31 cellular contexts compared by ENCODE assay signal in the genomic region with DNA sequence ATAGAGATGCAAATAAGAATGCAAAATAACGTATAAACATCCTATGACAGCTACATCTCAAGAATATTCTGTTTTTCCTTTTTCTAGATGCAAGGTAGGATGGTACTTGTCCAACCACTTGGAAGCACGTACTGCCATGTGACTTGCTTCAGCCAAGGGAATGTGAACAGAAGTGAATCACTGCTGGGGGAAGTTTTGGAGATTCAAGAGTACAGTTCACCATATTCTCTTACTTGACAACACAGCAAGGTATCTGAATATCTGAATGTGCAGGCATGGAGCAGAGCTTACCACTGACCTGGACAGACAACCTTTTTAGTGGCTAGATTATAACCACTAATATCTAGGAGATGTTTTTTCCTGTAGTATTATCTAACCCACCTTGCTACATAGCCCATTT. TPM values are rescaled to one million over a fixed set of nuclear protein-coding genes. Genes with fewer than 3 reads are reported as not detected.
DNase-seq lines count a peak whose midpoint lies in the region; ATAC-seq and TF ChIP-seq lines count a peak whose summit lies in the region.
"Had no signal": no experiment of that assay in that cellular context is flagged by ENCODE, and none has a peak within 500 bp of the region (broad histone marks: within the 10 kb centered on the region; RNA-seq: fewer than 3 reads in every experiment).

No MANE protein-coding gene starts in this region.

- peaks cover 30% of the 10 kb centered on the region for H3K36me3 Mint-ChIP-seq in activated naive CD4-positive, alpha-beta T cell treated with anti-CD3 and anti-CD28 coated beads, Interleukin-2, amount 50 U/mL, for 24 hours
- peaks cover 56% of the 10 kb centered on the region for H3K36me3 Mint-ChIP-seq in activated B cell treated with CpG ODN at 0.5 μM for 24 hours (ENCODE audit: low read depth)

- TF ChIP-seq CTCF in activated B cell treated with CpG ODN at 0.5 μM for 24 hours (IDR thresholded peaks at IDR 0.05) (no peak), spleen (IDR thresholded peaks at IDR 0.05 in 8 of 11, conservative IDR thresholded peaks at IDR 0.05 in 3 of 11) (no peak)

- WGBS in spleen, 5 donors = 83 to 98% (median 92%) methylated on average over 2 of the region's 2 CpGs

- TF ChIP-seq POLR2A in spleen (IDR thresholded peaks at IDR 0.05) = no peak

- H3K27me3 Mint-ChIP-seq in activated naive CD4-positive, alpha-beta T cell treated with anti-CD3 and anti-CD28 coated beads, Interleukin-2, amount 50 U/mL, for 24 hours = no peaks in the 10 kb centered on the region
- no peaks in the 10 kb centered on the region for H3K27me3 Mint-ChIP-seq in activated B cell treated with CpG ODN at 0.5 μM for 24 hours

- no peaks in the 10 kb centered on the region for H3K9me3 Mint-ChIP-seq in activated naive CD4-positive, alpha-beta T cell treated with anti-CD3 and anti-CD28 coated beads, Interleukin-2, amount 50 U/mL, for 24 hours
- H3K9me3 Mint-ChIP-seq in activated B cell treated with CpG ODN at 0.5 μM for 24 hours = no peaks in the 10 kb centered on the region
- H3K9me3 Mint-ChIP-seq: activated T-helper 1 cell treated with anti-CD3 and anti-CD28 coated beads, Interleukin-12 subunit alpha, Interleukin-12 subunit beta, Interleukin-2, Interleukin-4 antibody, amounts not matched to agents 30 ng/mL and 10 ng/mL and 1 ng/mL, durations not matched to agents 14 hours and 24 hours and 36 hours; HFFc6; neural crest cell had no signal

- H3K9me3 ChIP-seq in skeletal muscle tissue (ENCODE audit: control insufficient read depth in 3 of 3, low read length in 3 of 3) (no peaks in the 10 kb centered on the region), spleen (no peaks in the 10 kb centered on the region)
- H3K9me3 ChIP-seq: breast epithelium, SK-N-SH, stomach, thyroid gland, uterus had no signal

- H3K9ac ChIP-seq in skeletal muscle tissue (ENCODE audit: low read depth in 1 of 3, low read length in 3 of 3) = no peak overlapping the region
- H3K9ac ChIP-seq: parathyroid adenoma, SK-N-SH had no signal

- H3K27ac Mint-ChIP-seq in activated naive CD4-positive, alpha-beta T cell treated with anti-CD3 and anti-CD28 coated beads, Interleukin-2, amount 50 U/mL, for 24 hours = peak overlapping the region; percentile 76
- peak overlapping the region; percentile 0 for H3K27ac Mint-ChIP-seq in activated B cell treated with CpG ODN at 0.5 μM for 24 hours
- H3K27ac Mint-ChIP-seq: activated T-helper 1 cell treated with anti-CD3 and anti-CD28 coated beads, Interleukin-12 subunit alpha, Interleukin-12 subunit beta, Interleukin-2, Interleukin-4 antibody, amounts not matched to agents 30 ng/mL and 10 ng/mL and 1 ng/mL, durations not matched to agents 14 hours and 24 hours and 36 hours; HFFc6 had no signal

- POLR2A ChIA-PET in activated B cell treated with CpG ODN at 0.5 μM for 24 hours (lab: Charles Lee) = no interaction called here

- no peak overlapping the region for H3K4me3 Mint-ChIP-seq in activated naive CD4-positive, alpha-beta T cell treated with anti-CD3 and anti-CD28 coated beads, Interleukin-2, amount 50 U/mL, for 24 hours
- H3K4me3 Mint-ChIP-seq in activated B cell treated with CpG ODN at 0.5 μM for 24 hours = no peak overlapping the region
- H3K4me3 Mint-ChIP-seq: activated T-helper 1 cell treated with anti-CD3 and anti-CD28 coated beads, Interleukin-12 subunit alpha, Interleukin-12 subunit beta, Interleukin-2, Interleukin-4 antibody, amounts not matched to agents 30 ng/mL and 10 ng/mL and 1 ng/mL, durations not matched to agents 14 hours and 24 hours and 36 hours; HFFc6; neural crest cell had no signal

- H3K4me1 ChIP-seq in skeletal muscle tissue (ENCODE audit: control insufficient read depth in 3 of 3, insufficient read depth in 3 of 3, low read length in 3 of 3) (peaks cover 3 to 21% (median 9%) of the 10 kb centered on the region in 3 donors), spleen (peaks cover 13 to 88% (median 36%) of the 10 kb centered on the region in 6 donors)
- H3K4me1 ChIP-seq: parathyroid adenoma, uterus had no signal

- intact Hi-C loops in activated B cell treated with CpG ODN at 0.5 μM for 24 hours (cut with micrococcal nuclease) (no loop called here), spleen (cut with DNase I; ENCODE audit: low total_unique reads) (no loop called here)

- no peak for DNase-seq in activated naive CD4-positive, alpha-beta T cell treated with Interleukin-2 at 50 U/mL for 16 hours
- DNase-seq in activated B cell treated with CpG ODN at 0.5 μM for 24 hours = no peak
- peak; percentile 35 for DNase-seq in kidney tubule cell (ENCODE audit: low spot score)
- no peak for DNase-seq in GF-D8 (lab: John Stamatoyannopoulos, UW)
- DNase-seq in 8988T = no peak
- no peak for DNase-seq in spleen
- DNase-seq: activated CD4-positive, alpha-beta T cell treated with anti-CD3 and anti-CD28 coated beads, Interleukin-2, amount 50 U/mL, for 48 hours; activated CD4-positive, CD25-positive, alpha-beta regulatory T cell treated with anti-CD3 and anti-CD28 coated beads, Interleukin-2, amount 50 U/mL, for 72 hours; activated naive CD4-positive, alpha-beta T cell treated with anti-CD3 and anti-CD28 coated beads, Interleukin-2, amount 50 U/mL, for 16 hours; amniotic stem cell; DND-41; GOT3; head of caudate nucleus; HFFc6; kidney; NCI-H1092 treated with DMSO at 0.1 percent for 48 hours; NCI-H1694 treated with DMSO at 0.1 percent for 48 hours; NCI-H446 treated with DMSO at 0.1 percent for 48 hours; right cardiac atrium; SK-N-SH; stimulated activated CD4-positive, alpha-beta T cell treated with anti-CD3 and anti-CD28 coated beads, Interleukin-12 subunit alpha, Interleukin-12 subunit beta, amount 100 ng/mL, for 4 hours; stimulated activated CD4-positive, alpha-beta T cell treated with anti-CD3 and anti-CD28 coated beads, Interleukin-2, amount 100 ng/mL, for 48 hours; stomach; thyroid gland; uterus had no signal

- H3K27ac ChIP-seq in skeletal muscle tissue (ENCODE audit: low read depth, low read length) = peak overlapping the region; percentile 78
- no peak overlapping the region for H3K27ac ChIP-seq in spleen
- H3K27ac ChIP-seq: breast epithelium, parathyroid adenoma, stomach, thyroid gland, uterus had no signal

- ATAC-seq in activated B cell treated with CpG ODN at 0.5 μM for 24 hours (ENCODE audit: low read depth) = no peak
- ATAC-seq: right cardiac atrium had no signal

- H3K4me3 ChIP-seq in skeletal muscle tissue (ENCODE audit: low read length in 3 of 3) = no peak overlapping the region
- H3K4me3 ChIP-seq in spleen = no peak overlapping the region
- H3K4me3 ChIP-seq: breast epithelium, stomach, thyroid gland, uterus had no signal

- CTCF ChIA-PET in activated B cell treated with CpG ODN at 0.5 μM for 24 hours (lab: Charles Lee) = no interaction called here

- H3K36me3 ChIP-seq in skeletal muscle tissue (ENCODE audit: control insufficient read depth in 3 of 3, insufficient read depth in 3 of 3, low read length in 3 of 3) (peaks cover 0 to 2% (median 0%) of the 10 kb centered on the region in 3 donors), spleen (peaks cover 0 to 45% (median 0%) of the 10 kb centered on the region in 6 donors)
- H3K36me3 ChIP-seq: breast epithelium, thyroid gland, uterus had no signal

- peaks cover 76% of the 10 kb centered on the region for H3K4me1 Mint-ChIP-seq in activated naive CD4-positive, alpha-beta T cell treated with anti-CD3 and anti-CD28 coated beads, Interleukin-2, amount 50 U/mL, for 24 hours
- peaks cover 32% of the 10 kb centered on the region for H3K4me1 Mint-ChIP-seq in activated B cell treated with CpG ODN at 0.5 μM for 24 hours

- H3K27me3 ChIP-seq in skeletal muscle tissue (ENCODE audit: control insufficient read depth in 3 of 3, insufficient read depth in 3 of 3, low read length in 3 of 3) (no peaks in the 10 kb centered on the region), spleen (replicated peaks in 1 of 7) (no peaks in the 10 kb centered on the region)
- H3K27me3 ChIP-seq: breast epithelium, stomach, thyroid gland, uterus had no signal

RNA-seq across cellular contexts. Expression of a gene that starts 53.0 kb away (rescaled TPM):
- total RNA-seq in activated B cell treated with CpG ODN at 0.5 μM for 24 hours (255 and 272 TPM in 2 replicates), skeletal muscle tissue (209 TPM), spleen (100 to 1,000 TPM; 177 to 263 (median 224) TPM)
- 10 to 100 TPM; 15.3 to 24.7 (median 18.1) TPM for polyA plus RNA-seq in spleen

RNA-seq across cellular contexts. Expression of a gene that starts 53.5 kb away (rescaled TPM):
- 0.78 and 0.89 TPM in 2 replicates for total RNA-seq in activated B cell treated with CpG ODN at 0.5 μM for 24 hours
- 2.1 TPM for total RNA-seq in skeletal muscle tissue
- total RNA-seq in spleen = 1 to 10 TPM in 5 of 7 donors, under 1 TPM in 2; 0.54 to 2.6 (median 1.5) TPM
- under 1 TPM; 0.36 to 0.59 (median 0.38) TPM for polyA plus RNA-seq in spleen
